ENCODE assay signal across 24 cellular contexts in genomic region chr11:63032451-63032850, GRCh38. TPM values are rescaled to one million over a fixed set of nuclear protein-coding genes. Genes with fewer than 3 reads are reported as not detected.
DNase-seq lines count a peak whose midpoint lies in the region; ATAC-seq, FAIRE-seq and TF ChIP-seq lines count a peak whose summit lies in the region.
"Had no signal": no experiment of that assay in that cellular context is flagged by ENCODE, and none has a peak within 500 bp of the region (broad histone marks: within the 10 kb centered on the region; RNA-seq: fewer than 3 reads in every experiment).

No MANE protein-coding gene starts in this region.

- H3K4me3 ChIP-seq in lower lobe of right lung = no peak overlapping the region
- H3K4me3 ChIP-seq: BLaER1 treated with 17β-estradiol and CSF1 and Interleukin-3, amounts not matched to agents 10 nM and 100 nM had no signal

- intact Hi-C loops in lower lobe of right lung (cut with DNase I) = no loop called here

- DNase-seq in AG20443 (ENCODE audit: low spot score) = peak; percentile 1
- DNase-seq in DMS79 (lab: John Stamatoyannopoulos, UW) = peak; percentile 6
- DNase-seq in iPS-NIHi11 (ENCODE audit: low spot score) = peak; percentile 1
- no peak for DNase-seq in lower lobe of right lung
- DNase-seq in GM19239 (ENCODE audit: insufficient read length, low spot score) = no peak
- no peak for DNase-seq in stimulated activated CD4-positive, alpha-beta T cell treated with anti-CD3 and anti-CD28 coated beads, Interleukin-15, amount 100 ng/mL, for 24 hours
- DNase-seq in superior temporal gyrus (ENCODE audit: extremely low spot score) = no peak
- no peak for DNase-seq in cerebellar cortex (ENCODE audit: low spot score)
- DNase-seq: 8988T; ACHN; AML-193; Caco-2; Calu3; CD4-positive, alpha-beta T cell; CD8-positive, alpha-beta T cell; GF-D8 had no signal

- H3K27ac ChIP-seq in lower lobe of right lung = no peak overlapping the region
- H3K27ac ChIP-seq: BLaER1 treated with 17β-estradiol and CSF1 and Interleukin-3, amounts not matched to agents 10 nM and 100 nM; C4-2B had no signal

- ATAC-seq in lower lobe of right lung = peak; percentile 43 to 60
- ATAC-seq: CD8-positive, alpha-beta T cell had no signal

- H3K27me3 ChIP-seq in lower lobe of right lung (ENCODE audit: low read depth) = no peaks in the 10 kb centered on the region
- H3K27me3 ChIP-seq: BLaER1 treated with 17β-estradiol and CSF1 and Interleukin-3, amounts not matched to agents 10 nM and 100 nM had no signal

- H3K36me3 ChIP-seq in lower lobe of right lung = no peaks in the 10 kb centered on the region
- H3K36me3 ChIP-seq: BLaER1 treated with 17β-estradiol and CSF1 and Interleukin-3, amounts not matched to agents 10 nM and 100 nM had no signal

- no peak for FAIRE-seq in GM19239 (lab: Jason Lieb, UNC)
- FAIRE-seq: A204.1, D721Med, G401.6, GM12891 had no signal

- H3K9me3 ChIP-seq in lower lobe of right lung = no peaks in the 10 kb centered on the region
- H3K9me3 ChIP-seq: Caco-2 had no signal

- TF ChIP-seq CTCF in lower lobe of right lung (IDR thresholded peaks at IDR 0.05) = no peak

- peaks cover 4% of the 10 kb centered on the region for H3K4me1 ChIP-seq in lower lobe of right lung
- H3K4me1 ChIP-seq: BLaER1 treated with 17β-estradiol and CSF1 and Interleukin-3, amounts not matched to agents 10 nM and 100 nM had no signal

RNA-seq across cellular contexts. Expression of gene SLC22A8, which starts 16.8 kb away (rescaled TPM):
- not detected for total RNA-seq in lower lobe of right lung
- total RNA-seq: A673; B cell; Caco-2; Calu3; CD4-positive, alpha-beta T cell; CD8-positive, alpha-beta T cell had no signal

RNA-seq across cellular contexts. Expression of gene SLC22A6, which starts 47.7 kb away (rescaled TPM):
- total RNA-seq in lower lobe of right lung = not detected
- total RNA-seq: A673; B cell; Caco-2; Calu3; CD4-positive, alpha-beta T cell; CD8-positive, alpha-beta T cell had no signal

Comparison
In these comparisons a context has a peak if more than half of its experiments do, and no peak if none do; other contexts are left out.
1. DNase-seq: peak in AG20443 (single experiment), DMS79 (single experiment) and iPS-NIHi11 (single experiment); none in lower lobe of right lung (single experiment), GM19239 (single experiment), stimulated activated CD4-positive, alpha-beta T cell treated with anti-CD3 and anti-CD28 coated beads, Interleukin-15, amount 100 ng/mL, for 24 hours (single experiment), superior temporal gyrus (single experiment) and cerebellar cortex (single experiment).